ENCODE assay signal across 1 cellular context in genomic region chr5:69042500-69042899, GRCh38.
TF ChIP-seq lines count a peak whose summit lies in the region.

No MANE protein-coding gene starts in this region.

TF ChIP-seq in K562, 482 proteins besides CTCF, POLR2A, EP300 and RAD21 (continued from another document):
- TF ChIP-seq IFI16 (CRISPR knock-in tag; IDR thresholded peaks at IDR 0.05) (no peak), ADNP (tag; IDR thresholded peaks at IDR 0.05) (peak; percentile 28; the same call in 1 of the 2 replicates), SIX5 (IDR thresholded peaks at IDR 0.05; ENCODE audit: borderline replicate concordance in 1 of 2, insufficient read depth in 1 of 2, low read depth in 1 of 2, low read length in 2 of 2) (no peak), LEF1 (IDR thresholded peaks at IDR 0.05) (no peak), NR2C1 (IDR thresholded peaks at IDR 0.05) (no peak), NR2C1 (tag; IDR thresholded peaks at IDR 0.05) (0 out of 2 replicates have a peak, but pooled peaks have one; percentile 7), ATF4 (CRISPR knock-in tag; IDR thresholded peaks at IDR 0.05) (no peak)
TF ChIP-seq in K562: peak in this region for 3.
